12 cellular contexts compared by ENCODE assay signal in the genomic region with DNA sequence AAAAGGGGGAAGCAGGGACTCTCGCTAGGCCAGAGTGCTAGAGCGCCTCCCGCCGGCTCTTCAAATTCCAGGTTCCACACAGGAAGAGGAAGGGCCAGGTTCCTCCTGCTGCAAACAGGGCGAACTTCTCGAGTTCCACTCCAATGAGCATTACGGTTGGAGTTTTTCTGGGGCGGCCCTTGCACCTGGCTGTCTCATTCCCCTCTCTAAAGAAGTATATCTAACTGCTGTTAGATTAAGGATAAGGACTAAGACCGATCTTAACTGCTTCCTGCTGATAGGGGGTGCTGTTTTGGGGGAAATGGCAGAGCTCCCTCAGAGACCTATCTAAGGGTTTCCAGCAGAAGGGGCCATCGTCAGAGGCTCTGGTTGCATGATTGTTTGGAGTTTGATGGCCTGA.
"Had no signal": no experiment of that assay in that cellular context is flagged by ENCODE, and none has a peak within 500 bp of the region (broad histone marks: within the 10 kb centered on the region; RNA-seq: fewer than 3 reads in every experiment).

No MANE protein-coding gene starts in this region.

- ATAC-seq: activated CD4-positive, alpha-beta T cell treated with anti-CD3 and anti-CD28 coated beads for 36 hours; activated CD8-positive, alpha-beta T cell treated with anti-CD3 and anti-CD28 coated beads for 36 hours; activated T-cell treated with anti-CD3 and anti-CD28 coated beads, Interleukin-2, amount 50 U/mL, for 72 hours; esophagus mucosa had no signal

- DNase-seq: activated CD4-positive, alpha-beta T cell treated with anti-CD3 and anti-CD28 coated beads for 36 hours; activated CD8-positive, alpha-beta memory T cell treated with anti-CD3 and anti-CD28 coated beads, Interleukin-2, amount 50 U/mL, for 4 hours; activated CD8-positive, alpha-beta T cell treated with anti-CD3 and anti-CD28 coated beads for 36 hours; activated naive CD8-positive, alpha-beta T cell treated with anti-CD3 and anti-CD28 coated beads, Interleukin-2, amount 10 ng/mL, durations not matched to agents 7 days and 5 days; activated T-cell treated with anti-CD3 and anti-CD28 coated beads, Interleukin-2, amount 50 U/mL, for 72 hours; anterior cingulate cortex; dermis blood vessel endothelial cell; islet precursor cell; left ventricle myocardium inferior; retina had no signal

- H3K27ac Mint-ChIP-seq: activated CD4-positive, alpha-beta T cell treated with anti-CD3 and anti-CD28 coated beads for 36 hours; activated CD8-positive, alpha-beta T cell treated with anti-CD3 and anti-CD28 coated beads for 36 hours; activated naive CD8-positive, alpha-beta T cell treated with anti-CD3 and anti-CD28 coated beads, Interleukin-2, amount 10 ng/mL, durations not matched to agents 7 days and 5 days; activated T-cell treated with anti-CD3 and anti-CD28 coated beads, Interleukin-2, amount 50 U/mL, for 72 hours; memory B cell had no signal

- H3K4me1 Mint-ChIP-seq: activated CD4-positive, alpha-beta T cell treated with anti-CD3 and anti-CD28 coated beads for 36 hours; activated naive CD8-positive, alpha-beta T cell treated with anti-CD3 and anti-CD28 coated beads, Interleukin-2, amount 10 ng/mL, durations not matched to agents 7 days and 5 days had no signal

- H3K27me3 Mint-ChIP-seq: activated CD4-positive, alpha-beta T cell treated with anti-CD3 and anti-CD28 coated beads for 36 hours; activated CD8-positive, alpha-beta T cell treated with anti-CD3 and anti-CD28 coated beads for 36 hours; activated naive CD8-positive, alpha-beta T cell treated with anti-CD3 and anti-CD28 coated beads, Interleukin-2, amount 10 ng/mL, durations not matched to agents 7 days and 5 days; memory B cell had no signal

- H3K4me3 Mint-ChIP-seq: activated CD4-positive, alpha-beta T cell treated with anti-CD3 and anti-CD28 coated beads for 36 hours; activated CD8-positive, alpha-beta T cell treated with anti-CD3 and anti-CD28 coated beads for 36 hours; activated naive CD8-positive, alpha-beta T cell treated with anti-CD3 and anti-CD28 coated beads, Interleukin-2, amount 10 ng/mL, durations not matched to agents 7 days and 5 days; activated T-cell treated with anti-CD3 and anti-CD28 coated beads, Interleukin-2, amount 50 U/mL, for 72 hours; memory B cell had no signal
